In the genomic region with DNA sequence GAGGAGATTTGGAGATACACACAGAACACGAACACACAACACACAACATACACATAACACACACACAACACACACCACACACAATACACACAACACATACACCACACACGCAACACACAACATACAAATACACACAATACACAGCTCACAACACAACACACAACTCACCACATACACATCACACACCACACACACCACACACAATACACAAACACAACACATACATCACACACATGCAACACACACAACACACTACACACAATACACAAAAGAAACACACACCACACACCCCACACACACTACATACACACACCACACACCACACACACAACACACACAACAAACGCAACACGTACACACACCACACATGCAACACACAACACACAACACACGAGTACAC, we compare ENCODE assay signal across 22 cellular contexts. TPM values are rescaled to one million over a fixed set of nuclear protein-coding genes. Genes with fewer than 3 reads are reported as not detected.
DNase-seq lines count a peak whose midpoint lies in the region; ATAC-seq, FAIRE-seq and TF ChIP-seq lines count a peak whose summit lies in the region.
"Had no signal": no experiment of that assay in that cellular context is flagged by ENCODE, and none has a peak within 500 bp of the region (broad histone marks: within the 10 kb centered on the region; RNA-seq: fewer than 3 reads in every experiment).

No MANE protein-coding gene starts in this region.

- no peak for TF ChIP-seq CTCF in HepG2 (CRISPR knock-in tag; IDR thresholded peaks at IDR 0.05)
- TF ChIP-seq CTCF in right lobe of liver (IDR thresholded peaks at IDR 0.05): no peak
- TF ChIP-seq CTCF in WERI-Rb-1 (IDR thresholded peaks at IDR 0.05; ENCODE audit: low read depth, low read length): no peak
- no peak for TF ChIP-seq CTCF in progenitor cell of endocrine pancreas (IDR thresholded peaks at IDR 0.05; ENCODE audit: unreplicated experiment)
- TF ChIP-seq CTCF in CD14-positive monocyte (IDR thresholded peaks at IDR 0.05): no peak

- in situ Hi-C loops in HepG2 (cut with HindIII; ENCODE audit: extremely low pct_ligation_motif_present, low pct_unique_long_range_greater_than_20kb): no loop called here

- no peak overlapping the region for H2AK5ac ChIP-seq in mesendoderm (ENCODE audit: low read length)

- H3K27ac Mint-ChIP-seq in progenitor cell of endocrine pancreas (peak overlapping the region; percentile 8), CD14-positive monocyte (no peak overlapping the region)
- H3K27ac Mint-ChIP-seq in stimulated activated memory B cell treated with anti-CD40 and anti-IgM and Interleukin-4, amounts not matched to agents 10 μg/mL and 1 μg/mL and 100 μg/mL, for 72 hours: no peak overlapping the region
- H3K27ac Mint-ChIP-seq: B cell; CD4-positive, CD25-positive, alpha-beta regulatory T cell; HFFc6 had no signal

- no peak for ATAC-seq in HepG2
- ATAC-seq in right lobe of liver: no peak
- ATAC-seq in stimulated activated memory B cell treated with anti-CD40 and anti-IgM and Interleukin-4, amounts not matched to agents 10 μg/mL and 1 μg/mL and 100 μg/mL, for 72 hours: no peak
- ATAC-seq: GM12878 had no signal

- CTCF ChIA-PET in HepG2 (lab: Yijun Ruan, JAX; ENCODE audit: low intra/inter-chr PET ratio, low total read pairs): no interaction called here

- H3K9me3 ChIP-seq in HepG2 (ENCODE audit: low read length): no peaks in the 10 kb centered on the region
- no peaks in the 10 kb centered on the region for H3K9me3 ChIP-seq in right lobe of liver
- H3K9me3 ChIP-seq in WERI-Rb-1 (ENCODE audit: severe bottlenecking): peaks cover 3% of the 10 kb centered on the region
- H3K9me3 ChIP-seq: BLaER1 treated with 17β-estradiol and CSF1 and Interleukin-3, amounts not matched to agents 10 nM and 100 nM had no signal

- TF ChIP-seq EP300 in HepG2 (IDR thresholded peaks at IDR 0.05; ENCODE audit: low read depth in 2 of 2, low read length in 2 of 2): no peak
- TF ChIP-seq EP300 in HepG2 (CRISPR knock-in tag; IDR thresholded peaks at IDR 0.05; ENCODE audit: borderline replicate concordance): no peak

- no peak for TF ChIP-seq RAD21 in HepG2 (CRISPR knock-in tag; IDR thresholded peaks at IDR 0.05)

- no peak overlapping the region for H3K56ac ChIP-seq in mesendoderm (ENCODE audit: low read length)

- no peaks in the 10 kb centered on the region for H3K36me3 ChIP-seq in HepG2 (replicated peaks in 1 of 2; ENCODE audit: control insufficient read depth in 1 of 2, insufficient read depth in 2 of 2, low read length in 2 of 2)
- H3K36me3 ChIP-seq in right lobe of liver: no peaks in the 10 kb centered on the region
- no peaks in the 10 kb centered on the region for H3K36me3 ChIP-seq in WERI-Rb-1
- no peaks in the 10 kb centered on the region for H3K36me3 ChIP-seq in mesendoderm (ENCODE audit: control insufficient read depth, insufficient read depth, low read length)
- H3K36me3 ChIP-seq: BLaER1 treated with 17β-estradiol and CSF1 and Interleukin-3, amounts not matched to agents 10 nM and 100 nM had no signal

- no peak overlapping the region for H2BK5ac ChIP-seq in mesendoderm (ENCODE audit: low read length)

- H3K36me3 Mint-ChIP-seq in progenitor cell of endocrine pancreas (ENCODE audit: insufficient read depth): no peaks in the 10 kb centered on the region
- no peaks in the 10 kb centered on the region for H3K36me3 Mint-ChIP-seq in CD14-positive monocyte
- no peaks in the 10 kb centered on the region for H3K36me3 Mint-ChIP-seq in stimulated activated memory B cell treated with anti-CD40 and anti-IgM and Interleukin-4, amounts not matched to agents 10 μg/mL and 1 μg/mL and 100 μg/mL, for 72 hours
- H3K36me3 Mint-ChIP-seq: CD4-positive, CD25-positive, alpha-beta regulatory T cell; CD8-positive, alpha-beta memory T cell had no signal

- no peak overlapping the region for H2AFZ ChIP-seq in HepG2 (ENCODE audit: low read length)
- H2AFZ ChIP-seq: GM23248 had no signal

- H4K8ac ChIP-seq in mesendoderm (ENCODE audit: low read depth, low read length): no peak overlapping the region

- H3K4me3 Mint-ChIP-seq in progenitor cell of endocrine pancreas (ENCODE audit: low read depth): no peak overlapping the region
- no peak overlapping the region for H3K4me3 Mint-ChIP-seq in CD14-positive monocyte
- no peak overlapping the region for H3K4me3 Mint-ChIP-seq in stimulated activated memory B cell treated with anti-CD40 and anti-IgM and Interleukin-4, amounts not matched to agents 10 μg/mL and 1 μg/mL and 100 μg/mL, for 72 hours
- H3K4me3 Mint-ChIP-seq: B cell; CD4-positive, CD25-positive, alpha-beta regulatory T cell; CD8-positive, alpha-beta memory T cell; HFFc6 had no signal

- whole genome bisulfite sequencing in HepG2 (ENCODE audit: low lambda C conversion rate): 44% methylated on average over 5 of the region's 5 CpGs
- WGBS in right lobe of liver (ENCODE audit: insufficient coverage, low coverage, low lambda C conversion rate, missing lambda C conversion rate): 86% methylated on average over 1 of the region's 5 CpGs
- 95% methylated on average over 3 of the region's 5 CpGs for WGBS in mesendoderm (ENCODE audit: extremely low coverage, insufficient coverage, low lambda C conversion rate)

- no peaks in the 10 kb centered on the region for H4K20me1 ChIP-seq in HepG2 (ENCODE audit: insufficient read depth, low read length)

- no peak overlapping the region for H3K4me2 ChIP-seq in HepG2 (ENCODE audit: low read depth, low read length)
- no peak overlapping the region for H3K4me2 ChIP-seq in mesendoderm (ENCODE audit: low read length)
- H3K4me2 ChIP-seq: BLaER1 treated with 17β-estradiol and CSF1 and Interleukin-3, amounts not matched to agents 10 nM and 100 nM had no signal

- no peaks in the 10 kb centered on the region for H3K4me1 ChIP-seq in HepG2 (ENCODE audit: insufficient read depth, low read length)
- no peaks in the 10 kb centered on the region for H3K4me1 ChIP-seq in right lobe of liver
- no peaks in the 10 kb centered on the region for H3K4me1 ChIP-seq in mesendoderm (ENCODE audit: control insufficient read depth, low read depth, low read length)

- no peak overlapping the region for H2BK120ac ChIP-seq in mesendoderm (ENCODE audit: low read depth, low read length)

- intact Hi-C loops in HepG2 (cut with micrococcal nuclease; ENCODE audit: unreplicated experiment) (no loop called here), right lobe of liver (cut with DNase I) (no loop called here), CD14-positive monocyte (cut with micrococcal nuclease) (no loop called here), cardiac septum (cut with DNase I) (no loop called here)

- H3K4me3 ChIP-seq in HepG2 (replicated peaks in 1 of 3; ENCODE audit: insufficient read depth in 1 of 3, low read depth in 2 of 3, low read length in 3 of 3) (no peak overlapping the region), right lobe of liver (no peak overlapping the region), WERI-Rb-1 (ENCODE audit: low read depth, low read length) (no peak overlapping the region), mesendoderm (ENCODE audit: low read length) (no peak overlapping the region)
- H3K4me3 ChIP-seq: BLaER1 treated with 17β-estradiol and CSF1 and Interleukin-3, amounts not matched to agents 10 nM and 100 nM; GM12878; GM23248 had no signal

- H3K27ac ChIP-seq in HepG2 (ENCODE audit: extremely low read length, insufficient read depth, low read length) (no peak overlapping the region), right lobe of liver (no peak overlapping the region), WERI-Rb-1 (peak overlapping the region; percentile 74), mesendoderm (ENCODE audit: low read depth, low read length) (no peak overlapping the region)
- H3K27ac ChIP-seq: BLaER1 treated with 17β-estradiol and CSF1 and Interleukin-3, amounts not matched to agents 10 nM and 100 nM; GM23248 had no signal

- H3K9ac ChIP-seq in HepG2 (ENCODE audit: insufficient read depth, low read depth, low read length) (no peak overlapping the region), mesendoderm (ENCODE audit: low read length) (no peak overlapping the region)
- H3K9ac ChIP-seq: BLaER1 treated with 17β-estradiol and CSF1 and Interleukin-3, amounts not matched to agents 10 nM and 100 nM; GM23248 had no signal

- no peak overlapping the region for H4K5ac ChIP-seq in mesendoderm (ENCODE audit: low read length)

- POLR2A ChIA-PET in HepG2 (lab: Yijun Ruan, JAX): no interaction called here

- DNase-seq in HepG2 (ENCODE audit: low spot score) (no peak), right lobe of liver (no peak), WERI-Rb-1 (no peak), mesendoderm (peak; percentile 50), progenitor cell of endocrine pancreas (ENCODE audit: low spot score, unreplicated experiment) (no peak), CD14-positive monocyte (ENCODE audit: low spot score) (no peak), cardiac septum (ENCODE audit: low spot score) (no peak)
- DNase-seq: 8988T, COR-L47, DND-41, EL, GM23248, HCEC 1CT, HFFc6 had no signal

- no peak overlapping the region for H3K23ac ChIP-seq in mesendoderm (ENCODE audit: low read length)

- H3K4ac ChIP-seq in mesendoderm (ENCODE audit: low read depth, low read length): no peak overlapping the region

- no TSS peak for BruUV-seq in HepG2 (replicated peaks; lab: Mats Ljungman, UMichigan)

- H3K9me3 Mint-ChIP-seq in progenitor cell of endocrine pancreas (ENCODE audit: low read depth): peaks cover 3% of the 10 kb centered on the region
- H3K9me3 Mint-ChIP-seq in CD14-positive monocyte: peaks cover 0 to 9% (median 8%) of the 10 kb centered on the region in 7 donors
- H3K9me3 Mint-ChIP-seq in stimulated activated memory B cell treated with anti-CD40 and anti-IgM and Interleukin-4, amounts not matched to agents 10 μg/mL and 1 μg/mL and 100 μg/mL, for 72 hours: peaks cover 13% of the 10 kb centered on the region

- H3K79me2 ChIP-seq in HepG2 (ENCODE audit: insufficient read depth, low read length): no peaks in the 10 kb centered on the region
- H3K79me2 ChIP-seq in mesendoderm (ENCODE audit: control insufficient read depth, insufficient read depth, low read length): no peaks in the 10 kb centered on the region

- peaks cover 10 to 42% of the 10 kb centered on the region in 2 experiments for H3K27me3 ChIP-seq in HepG2 (ENCODE audit: control insufficient read depth in 1 of 2, insufficient read depth in 2 of 2, low read length in 2 of 2)
- H3K27me3 ChIP-seq in right lobe of liver: no peaks in the 10 kb centered on the region
- H3K27me3 ChIP-seq in WERI-Rb-1 (ENCODE audit: insufficient read depth, low read depth, severe bottlenecking): no peaks in the 10 kb centered on the region
- no peaks in the 10 kb centered on the region for H3K27me3 ChIP-seq in mesendoderm (ENCODE audit: insufficient read depth, low read length, poor library complexity)
- H3K27me3 ChIP-seq: BLaER1 treated with 17β-estradiol and CSF1 and Interleukin-3, amounts not matched to agents 10 nM and 100 nM had no signal

- no peak for FAIRE-seq in HepG2 (lab: Jason Lieb, UNC)
- FAIRE-seq: GM12878, H54, HTR-8/SVneo had no signal

- no peak overlapping the region for H2BK15ac ChIP-seq in mesendoderm (replicated peaks; ENCODE audit: low read depth)

- H3K27me3 Mint-ChIP-seq in progenitor cell of endocrine pancreas (peaks cover 43% of the 10 kb centered on the region), CD14-positive monocyte (ENCODE audit: low read depth in 3 of 3) (peaks cover 6 to 10% (median 8%) of the 10 kb centered on the region in 3 donors)
- H3K27me3 Mint-ChIP-seq in stimulated activated memory B cell treated with anti-CD40 and anti-IgM and Interleukin-4, amounts not matched to agents 10 μg/mL and 1 μg/mL and 100 μg/mL, for 72 hours: peaks cover 21% of the 10 kb centered on the region

- no peak overlapping the region for H3K18ac ChIP-seq in mesendoderm (ENCODE audit: low read length)

- H3K79me1 ChIP-seq in mesendoderm (ENCODE audit: low read length): no peaks in the 10 kb centered on the region

- H3K4me1 Mint-ChIP-seq in progenitor cell of endocrine pancreas (ENCODE audit: low read depth) (no peaks in the 10 kb centered on the region), CD14-positive monocyte (no peaks in the 10 kb centered on the region)
- no peaks in the 10 kb centered on the region for H3K4me1 Mint-ChIP-seq in stimulated activated memory B cell treated with anti-CD40 and anti-IgM and Interleukin-4, amounts not matched to agents 10 μg/mL and 1 μg/mL and 100 μg/mL, for 72 hours
- H3K4me1 Mint-ChIP-seq: B cell had no signal

- TF ChIP-seq POLR2A in HepG2 (IDR thresholded peaks at IDR 0.05; ENCODE audit: insufficient read depth in 1 of 2, low read depth in 2 of 2, low read length in 2 of 2): no peak
- no peak for TF ChIP-seq POLR2A in right lobe of liver (IDR thresholded peaks at IDR 0.05)

RNA-seq across cellular contexts. Expression of gene C1orf174, which starts 29.1 kb away (rescaled TPM):
- total RNA-seq in HepG2 (2016; rRNA removed; fragmentation: Illumina TruSeq; extraction: Trizol): 31.4 and 43.4 TPM in 2 replicates
- 9.1 and 10.6 TPM in 2 replicates for total RNA-seq in HepG2 (2016; cell fraction: cytosol; rRNA removed; fragmentation: Illumina TruSeq; extraction: Trizol; ENCODE audit: low read depth)
- 30.8 and 45.5 TPM in 2 replicates for total RNA-seq in HepG2 (2016; cell fraction: insoluble cytoplasmic fraction; rRNA removed; fragmentation: Illumina TruSeq; extraction: Trizol)
- total RNA-seq in HepG2 (2016; cell fraction: membrane; rRNA removed; fragmentation: Illumina TruSeq; extraction: Trizol): 23.1 and 25.3 TPM in 2 replicates
- total RNA-seq in HepG2 (2016; cell fraction: nucleus; rRNA removed; fragmentation: Illumina TruSeq; extraction: Trizol): 12.4 and 14.4 TPM in 2 replicates
- 18.7 and 21.6 TPM in 2 replicates for polyA plus RNA-seq in HepG2 (2011; rRNA removed)
- 19.8 and 22.2 TPM in 2 replicates for polyA plus RNA-seq in HepG2 (2011; cell fraction: cytosol; rRNA removed)
- polyA plus RNA-seq in HepG2 (2011; cell fraction: nucleus; rRNA removed): 12.8 and 14.0 TPM in 2 replicates
- polyA plus RNA-seq in HepG2 (2012): 13.3 and 16.8 TPM in 2 replicates
- 4.2 and 5.1 TPM in 2 replicates for polyA plus RNA-seq in HepG2 (2016; cell fraction: cytosol; fragmentation: Illumina TruSeq; extraction: Trizol; ENCODE audit: low read depth)
- polyA plus RNA-seq in HepG2 (2016; cell fraction: insoluble cytoplasmic fraction; fragmentation: Illumina TruSeq; extraction: Trizol; ENCODE audit: low read depth): 37.9 and 38.1 TPM in 2 replicates
- polyA plus RNA-seq in HepG2 (2016; cell fraction: membrane; fragmentation: Illumina TruSeq; extraction: Trizol; ENCODE audit: low read depth): 11.1 and 13.7 TPM in 2 replicates
- 24.6 and 27.6 TPM in 2 replicates for polyA plus RNA-seq in HepG2 (2016; cell fraction: nucleus; fragmentation: Illumina TruSeq; extraction: Trizol; ENCODE audit: insufficient read depth, low read depth)
- 23.0 and 28.7 TPM in 2 replicates for polyA minus RNA-seq in HepG2 (2011; rRNA and poly(A)+ RNA removed; ENCODE audit: low replicate concordance)
- 11.2 and 12.0 TPM in 2 replicates for polyA minus RNA-seq in HepG2 (2011; cell fraction: cytosol; rRNA and poly(A)+ RNA removed)
- 6.7 and 8.5 TPM in 2 replicates for polyA minus RNA-seq in HepG2 (2011; cell fraction: nucleus; rRNA and poly(A)+ RNA removed)
- 10 to 100 TPM in 5 of 6 experiments, 1 to 10 TPM in 1; 9.7 to 20.9 (median 11.1) TPM for total RNA-seq in right lobe of liver
- 29.2 TPM for polyA plus RNA-seq in mesendoderm (2013, experiment 1 of 2)
- 29.8 TPM for polyA plus RNA-seq in mesendoderm (2013, experiment 2 of 2)
- 25.3 and 26.9 TPM in 2 replicates for total RNA-seq in progenitor cell of endocrine pancreas
- polyA plus RNA-seq in CD14-positive monocyte: 10 to 100 TPM; 19.1 to 21.3 TPM
- 11.5 TPM for total RNA-seq in cardiac septum
